10 cellular contexts compared by ENCODE assay signal in the genomic region with DNA sequence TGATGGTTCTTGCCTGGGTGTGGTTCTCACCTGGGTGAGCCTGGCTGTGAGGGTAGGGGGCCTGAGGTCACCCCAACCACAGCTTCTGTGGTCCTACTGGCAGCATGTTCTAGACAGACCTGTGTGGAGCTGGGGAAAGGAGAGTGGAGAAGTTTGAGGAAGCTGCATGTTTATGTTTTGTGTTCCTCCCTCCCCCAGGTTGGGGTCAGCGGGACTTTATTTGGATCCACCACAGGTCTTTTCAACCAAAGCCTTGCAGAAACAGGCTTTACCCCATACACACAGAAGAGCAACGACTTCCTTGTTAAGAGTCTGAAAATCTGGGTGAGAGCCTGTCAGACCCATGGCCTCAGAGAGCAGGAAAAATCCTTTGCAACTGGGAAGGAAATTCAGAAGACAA. TPM values are rescaled to one million over a fixed set of nuclear protein-coding genes. Genes with fewer than 3 reads are reported as not detected.
DNase-seq lines count a peak whose midpoint lies in the region; ATAC-seq and TF ChIP-seq lines count a peak whose summit lies in the region.
"Had no signal": no experiment of that assay in that cellular context is flagged by ENCODE, and none has a peak within 500 bp of the region (broad histone marks: within the 10 kb centered on the region; RNA-seq: fewer than 3 reads in every experiment).

No MANE protein-coding gene starts in this region.

- H3K4me3 ChIP-seq in esophagus squamous epithelium (peak overlapping the region in 3 of 4 donors; percentile 4 to 99 (median 15)), parathyroid adenoma (ENCODE audit: low read depth, low read length) (peak overlapping the region; percentile 38), urinary bladder (ENCODE audit: low read depth, low read length) (no peak overlapping the region), MM.1S (ENCODE audit: low read length) (no peak overlapping the region)

- H3K9me3 Mint-ChIP-seq in activated CD8-positive, alpha-beta T cell treated with anti-CD3 and anti-CD28 coated beads, Interleukin-2, amount 10 ng/mL, durations not matched to agents 7 days and 5 days (ENCODE audit: insufficient read depth) = no peaks in the 10 kb centered on the region
- H3K9me3 Mint-ChIP-seq in activated CD8-positive, alpha-beta T cell treated with anti-CD3 and anti-CD28 coated beads for 36 hours = no peaks in the 10 kb centered on the region
- H3K9me3 Mint-ChIP-seq: neural crest cell had no signal

- peaks cover 26% of the 10 kb centered on the region for H3K27me3 Mint-ChIP-seq in activated CD8-positive, alpha-beta T cell treated with anti-CD3 and anti-CD28 coated beads, Interleukin-2, amount 10 ng/mL, durations not matched to agents 7 days and 5 days (ENCODE audit: low read depth)
- H3K27me3 Mint-ChIP-seq in activated CD8-positive, alpha-beta T cell treated with anti-CD3 and anti-CD28 coated beads for 36 hours = peaks cover 20% of the 10 kb centered on the region

- H2AFZ ChIP-seq in parathyroid adenoma (no peak overlapping the region), MM.1S (ENCODE audit: low read length) (no peak overlapping the region)

- peaks cover 27% of the 10 kb centered on the region for H3K4me1 Mint-ChIP-seq in activated CD8-positive, alpha-beta T cell treated with anti-CD3 and anti-CD28 coated beads, Interleukin-2, amount 10 ng/mL, durations not matched to agents 7 days and 5 days (ENCODE audit: low read depth)
- peaks cover 18% of the 10 kb centered on the region for H3K4me1 Mint-ChIP-seq in activated CD8-positive, alpha-beta T cell treated with anti-CD3 and anti-CD28 coated beads for 36 hours (ENCODE audit: low read depth)

- H3K9me3 ChIP-seq in esophagus squamous epithelium = no peaks in the 10 kb centered on the region
- no peaks in the 10 kb centered on the region for H3K9me3 ChIP-seq in parathyroid adenoma (ENCODE audit: control insufficient read depth, low read length)
- no peaks in the 10 kb centered on the region for H3K9me3 ChIP-seq in MM.1S (replicated peaks; ENCODE audit: insufficient read depth, low read length)

- intact Hi-C loops in activated CD8-positive, alpha-beta T cell treated with anti-CD3 and anti-CD28 coated beads for 36 hours (cut with micrococcal nuclease) = no loop called here
- intact Hi-C loops in esophagus squamous epithelium (cut with DNase I) = no loop called here

- H3K79me2 ChIP-seq in parathyroid adenoma = peaks cover 95% of the 10 kb centered on the region
- peaks cover 86% of the 10 kb centered on the region for H3K79me2 ChIP-seq in MM.1S (ENCODE audit: low read length)

- H3K27me3 ChIP-seq in esophagus squamous epithelium (no peaks in the 10 kb centered on the region), parathyroid adenoma (ENCODE audit: control insufficient read depth, insufficient read depth, low read length) (no peaks in the 10 kb centered on the region), MM.1S (replicated peaks; ENCODE audit: insufficient read depth, low read length) (no peaks in the 10 kb centered on the region)

- H3K27ac ChIP-seq in esophagus squamous epithelium = peak overlapping the region; percentile 90 to 98 (median 94)
- peak overlapping the region; percentile 99 for H3K27ac ChIP-seq in parathyroid adenoma
- H3K27ac ChIP-seq in urinary bladder (ENCODE audit: low read depth) = peak overlapping the region; percentile 61
- H3K27ac ChIP-seq in MM.1S (ENCODE audit: low read length) = no peak overlapping the region

- no peak for DNase-seq in activated CD8-positive, alpha-beta T cell treated with anti-CD3 and anti-CD28 coated beads, Interleukin-2, amount 10 ng/mL, durations not matched to agents 7 days and 5 days
- DNase-seq in activated CD8-positive, alpha-beta T cell treated with anti-CD3 and anti-CD28 coated beads for 36 hours = no peak
- DNase-seq in esophagus squamous epithelium (lab: John Stamatoyannopoulos, UW) (no peak), NCI-H345 (lab: John Stamatoyannopoulos, UW) (no peak), KG1 (lab: John Stamatoyannopoulos, UW) (no peak), MM.1S (no peak)
- DNase-seq: effector CD8-positive, alpha-beta T cell had no signal

- no peaks in the 10 kb centered on the region for H3K36me3 Mint-ChIP-seq in activated CD8-positive, alpha-beta T cell treated with anti-CD3 and anti-CD28 coated beads, Interleukin-2, amount 10 ng/mL, durations not matched to agents 7 days and 5 days (ENCODE audit: low read depth)
- no peaks in the 10 kb centered on the region for H3K36me3 Mint-ChIP-seq in activated CD8-positive, alpha-beta T cell treated with anti-CD3 and anti-CD28 coated beads for 36 hours (ENCODE audit: low read depth)

- H3K9me2 ChIP-seq in MM.1S (replicated peaks; ENCODE audit: insufficient read depth, low read length) = no peaks in the 10 kb centered on the region

- whole genome bisulfite sequencing in esophagus squamous epithelium, 2 donors = 32 to 38% methylated on average over 2 of the region's 2 CpGs
- 37% methylated on average over 2 of the region's 2 CpGs for WGBS in urinary bladder

- H3K36me3 ChIP-seq in esophagus squamous epithelium (peaks cover 0 to 43% (median 6%) of the 10 kb centered on the region in 3 donors), parathyroid adenoma (ENCODE audit: control insufficient read depth, insufficient read depth, low read length) (no peaks in the 10 kb centered on the region), urinary bladder (ENCODE audit: insufficient read depth) (no peaks in the 10 kb centered on the region), MM.1S (replicated peaks; ENCODE audit: insufficient read depth, low read length) (no peaks in the 10 kb centered on the region; the same call in 1 of the 2 replicates)

- POLR2A ChIA-PET in activated CD8-positive, alpha-beta T cell treated with anti-CD3 and anti-CD28 coated beads, Interleukin-2, amount 10 ng/mL, durations not matched to agents 7 days and 5 days (lab: Charles Lee) = interaction anchor here (1.1 kb wide), 1 partner anchor 23 kb away, joined by 4 read pairs; no protein-coding TSS in a partner anchor
- POLR2A ChIA-PET in activated CD8-positive, alpha-beta T cell treated with anti-CD3 and anti-CD28 coated beads for 36 hours (lab: Charles Lee) = no interaction called here

- TF ChIP-seq CTCF in activated CD8-positive, alpha-beta T cell treated with anti-CD3 and anti-CD28 coated beads for 36 hours (IDR thresholded peaks at IDR 0.05) = no peak
- no peak for TF ChIP-seq CTCF in esophagus squamous epithelium (IDR thresholded peaks at IDR 0.05)
- TF ChIP-seq CTCF in parathyroid adenoma (IDR thresholded peaks at IDR 0.05) = no peak
- TF ChIP-seq CTCF in MM.1S (IDR thresholded peaks at IDR 0.05; ENCODE audit: low read length) = no peak

- H3K4me1 ChIP-seq in esophagus squamous epithelium = peaks cover 67 to 99% (median 90%) of the 10 kb centered on the region in 3 donors
- peaks cover 77% of the 10 kb centered on the region for H3K4me1 ChIP-seq in parathyroid adenoma
- H3K4me1 ChIP-seq in urinary bladder (ENCODE audit: insufficient read depth) = peaks cover 1% of the 10 kb centered on the region
- H3K4me1 ChIP-seq in MM.1S (ENCODE audit: low read length) = peaks cover 43% of the 10 kb centered on the region

- no peak for TF ChIP-seq POLR2A in esophagus squamous epithelium (IDR thresholded peaks at IDR 0.05)

- ATAC-seq in activated CD8-positive, alpha-beta T cell treated with anti-CD3 and anti-CD28 coated beads, Interleukin-2, amount 10 ng/mL, durations not matched to agents 7 days and 5 days = no peak
- no peak for ATAC-seq in activated CD8-positive, alpha-beta T cell treated with anti-CD3 and anti-CD28 coated beads for 36 hours

- H4K20me1 ChIP-seq in MM.1S (ENCODE audit: insufficient read depth, low read length) = no peaks in the 10 kb centered on the region

- H3K27ac Mint-ChIP-seq in activated CD8-positive, alpha-beta T cell treated with anti-CD3 and anti-CD28 coated beads, Interleukin-2, amount 10 ng/mL, durations not matched to agents 7 days and 5 days = peak overlapping the region; percentile 11
- no peak overlapping the region for H3K27ac Mint-ChIP-seq in activated CD8-positive, alpha-beta T cell treated with anti-CD3 and anti-CD28 coated beads for 36 hours

- CTCF ChIA-PET in activated CD8-positive, alpha-beta T cell treated with anti-CD3 and anti-CD28 coated beads, Interleukin-2, amount 10 ng/mL, durations not matched to agents 7 days and 5 days (lab: Charles Lee) = interaction anchor here (2.0 to 4.6 kb wide), 2 partner anchors 10 to 72 kb away, joined by 10 to 25 read pairs; no protein-coding TSS in a partner anchor
- CTCF ChIA-PET in activated CD8-positive, alpha-beta T cell treated with anti-CD3 and anti-CD28 coated beads for 36 hours (lab: Charles Lee) = interaction anchor here (0.9 to 8.4 kb wide), 3 partner anchors 10 to 217 kb away, joined by 4 to 75 read pairs (median 12); no protein-coding TSS in a partner anchor

- H3K4me2 ChIP-seq in parathyroid adenoma (ENCODE audit: low read length) = peak overlapping the region; percentile 43
- no peak overlapping the region for H3K4me2 ChIP-seq in MM.1S (ENCODE audit: low read depth, low read length)

- H3F3A ChIP-seq in MM.1S (ENCODE audit: insufficient read depth, low read length) = peaks cover 13% of the 10 kb centered on the region

- H3K4me3 Mint-ChIP-seq in activated CD8-positive, alpha-beta T cell treated with anti-CD3 and anti-CD28 coated beads, Interleukin-2, amount 10 ng/mL, durations not matched to agents 7 days and 5 days = no peak overlapping the region
- H3K4me3 Mint-ChIP-seq in activated CD8-positive, alpha-beta T cell treated with anti-CD3 and anti-CD28 coated beads for 36 hours = no peak overlapping the region
- H3K4me3 Mint-ChIP-seq: neural crest cell had no signal

- H3K9ac ChIP-seq in parathyroid adenoma (no peak overlapping the region), MM.1S (ENCODE audit: low read length) (no peak overlapping the region)

RNA-seq across cellular contexts. Expression of gene CD9, which starts 5.6 kb away (rescaled TPM):
- total RNA-seq in activated CD8-positive, alpha-beta T cell treated with anti-CD3 and anti-CD28 coated beads, Interleukin-2, amount 10 ng/mL, durations not matched to agents 7 days and 5 days = 10 to 100 TPM; 11.6 to 11.9 TPM
- 1 to 10 TPM; 9.1 to 9.2 TPM for total RNA-seq in activated CD8-positive, alpha-beta T cell treated with anti-CD3 and anti-CD28 coated beads for 36 hours
- total RNA-seq in esophagus squamous epithelium = 1,000 to 10,000 TPM in 1 of 4 donors, 100 to 1,000 TPM in 3; 464 to 1,007 (median 773) TPM
- total RNA-seq in urinary bladder = 215 TPM
- polyA plus RNA-seq in urinary bladder = 554 TPM

Comparison
In these comparisons a context has a peak if more than half of its experiments do, and no peak if none do; other contexts are left out.
1. H3K4me3 ChIP-seq: peak in esophagus squamous epithelium (3 of 4) and parathyroid adenoma (single experiment); none in urinary bladder (single experiment) and MM.1S (single experiment).
2. RNA of gene CD9, which starts 5.6 kb away (total RNA-seq): 464 to 1,007 TPM in esophagus squamous epithelium and 215 TPM in urinary bladder (single experiment); 11.6 to 11.9 TPM in activated CD8-positive, alpha-beta T cell treated with anti-CD3 and anti-CD28 coated beads, Interleukin-2, amount 10 ng/mL, durations not matched to agents 7 days and 5 days and 9.1 to 9.2 TPM in activated CD8-positive, alpha-beta T cell treated with anti-CD3 and anti-CD28 coated beads for 36 hours; every median in the first group is over 10 times any median in the second.